11 cellular contexts compared by ENCODE assay signal in the genomic region with DNA sequence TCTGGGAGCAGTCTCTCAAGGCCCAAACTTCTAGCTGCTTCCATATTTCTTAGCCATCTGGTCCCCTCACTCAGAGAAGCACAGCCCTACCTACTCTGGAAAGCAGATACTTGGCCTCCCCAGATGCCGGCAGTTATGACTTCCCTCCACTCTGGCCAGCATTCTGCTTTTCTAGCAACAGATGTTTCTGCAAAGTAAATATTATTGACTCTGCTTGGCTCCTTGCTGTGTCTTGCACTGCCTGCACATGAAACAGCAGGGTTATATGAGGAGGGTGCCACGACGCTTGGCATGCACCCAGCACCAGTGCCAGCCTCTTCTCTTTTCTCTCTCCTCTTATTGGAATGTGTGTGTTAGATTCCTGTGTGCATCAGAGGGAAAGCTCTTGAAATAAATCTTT.
A peak's percentile ranks its signal among the peaks of the same experiment; 100 is the strongest.
DNase-seq lines count a peak whose midpoint lies in the region; ATAC-seq, FAIRE-seq and TF ChIP-seq lines count a peak whose summit lies in the region.
"Had no signal": no experiment of that assay in that cellular context is flagged by ENCODE, and none has a peak within 500 bp of the region (broad histone marks: within the 10 kb centered on the region; RNA-seq: fewer than 3 reads in every experiment).

No MANE protein-coding gene starts in this region.

- DNase-seq in HT1080 (ENCODE audit: low read depth) (peak; percentile 16), NCI-H345 treated with DMSO at 0.1 percent for 48 hours (lab: John Stamatoyannopoulos, UW; ENCODE audit: unreplicated experiment) (peak; percentile 44), endothelial cell of umbilical vein (ENCODE audit: low read depth, low spot score) (peak; percentile 55), renal cortical epithelial cell (ENCODE audit: low read depth) (peak; percentile 40), OCI-M2 (lab: John Stamatoyannopoulos, UW; ENCODE audit: unreplicated experiment) (no peak), gastrocnemius medialis (no peak)
- DNase-seq: natural killer cell, T1000 had no signal

- no peak for FAIRE-seq in endothelial cell of umbilical vein (lab: Jason Lieb, UNC)
- FAIRE-seq: D721Med, GM12891 had no signal

- BruUV-seq in endothelial cell of umbilical vein (replicated peaks; lab: Mats Ljungman, UMichigan), result no TSS peak

- H3K4me2 ChIP-seq in endothelial cell of umbilical vein (ENCODE audit: insufficient read depth, low read length), result no peak overlapping the region

- no peak overlapping the region for H3K9ac ChIP-seq in endothelial cell of umbilical vein (replicated peaks; ENCODE audit: extremely low read depth, insufficient read depth, low read length)

- H3K9me3 ChIP-seq in endothelial cell of umbilical vein (replicated peaks; ENCODE audit: control insufficient read depth, insufficient read depth, low read length), result no peaks in the 10 kb centered on the region
- H3K9me3 ChIP-seq in gastrocnemius medialis, result no peaks in the 10 kb centered on the region

- no peak for TF ChIP-seq CTCF in endothelial cell of umbilical vein (IDR thresholded peaks at IDR 0.05; ENCODE audit: extremely low read depth in 1 of 2, insufficient read depth in 1 of 2, low read depth in 1 of 2, low read length in 2 of 2)
- TF ChIP-seq CTCF in gastrocnemius medialis (IDR thresholded peaks at IDR 0.05 in 4 of 5, conservative IDR thresholded peaks at IDR 0.05 in 1 of 5), result no peak

- in situ Hi-C loops in gastrocnemius medialis (cut with MboI; ENCODE audit: low sequenced_read_pairs in 4 of 4), result loop anchor here (10.0 kb wide), 3 partner anchors 115 to 145 kb away; no protein-coding TSS in a partner anchor

- ATAC-seq in GM21717 (IDR thresholded peaks at IDR 0.05; ENCODE audit: unreplicated experiment), result no peak
- ATAC-seq in gastrocnemius medialis, result no peak
- ATAC-seq: natural killer cell had no signal

- CTCF ChIA-PET in endothelial cell of umbilical vein (lab: Charles Lee), result interaction anchor here (1.2 to 21.9 kb wide), 6 partner anchors 10 to 152 kb away, joined by 3 to 1173 read pairs (median 8); no protein-coding TSS in a partner anchor

- H3K4me1 ChIP-seq in endothelial cell of umbilical vein (ENCODE audit: control insufficient read depth, extremely low read depth, insufficient read depth, low read length), result peaks cover 31% of the 10 kb centered on the region
- H3K4me1 ChIP-seq in gastrocnemius medialis, result peaks cover 14 to 19% of the 10 kb centered on the region in 2 donors

- H3K36me3 ChIP-seq in endothelial cell of umbilical vein (ENCODE audit: control insufficient read depth in 2 of 2, extremely low read depth in 1 of 2, insufficient read depth in 2 of 2, low read length in 2 of 2), result no peaks in the 10 kb centered on the region
- H3K36me3 ChIP-seq in gastrocnemius medialis, result no peaks in the 10 kb centered on the region

- H3K4me3 ChIP-seq in endothelial cell of umbilical vein (replicated peaks in 1 of 3; ENCODE audit: insufficient read depth in 1 of 3, low read depth in 1 of 3, low read length in 3 of 3) (no peak overlapping the region), gastrocnemius medialis (no peak overlapping the region)

- H3K79me2 ChIP-seq in endothelial cell of umbilical vein (ENCODE audit: control insufficient read depth, insufficient read depth, low read length), result no peaks in the 10 kb centered on the region

- dilution Hi-C loops in endothelial cell of umbilical vein (cut with MboI; ENCODE audit: extremely low pct_ligation_motif_present, low sequenced_read_pairs), result no loop called here

- H3K9me1 ChIP-seq in endothelial cell of umbilical vein (replicated peaks; ENCODE audit: control insufficient read depth, extremely low read depth, insufficient read depth, low read length), result no peaks in the 10 kb centered on the region

- no peak overlapping the region for H3K27ac ChIP-seq in endothelial cell of umbilical vein (ENCODE audit: insufficient read depth, low read depth, low read length)
- no peak overlapping the region for H3K27ac ChIP-seq in gastrocnemius medialis

- H4K20me1 ChIP-seq in endothelial cell of umbilical vein (replicated peaks; ENCODE audit: control insufficient read depth, extremely low read depth, insufficient read depth, low read length), result no peaks in the 10 kb centered on the region

- H3K27me3 ChIP-seq in endothelial cell of umbilical vein (ENCODE audit: control insufficient read depth in 2 of 2, insufficient read depth in 2 of 2, low read length in 2 of 2) (no peaks in the 10 kb centered on the region), gastrocnemius medialis (no peaks in the 10 kb centered on the region)

- H2AFZ ChIP-seq in endothelial cell of umbilical vein (ENCODE audit: low read depth, low read length), result no peak overlapping the region

- intact Hi-C loops in endothelial cell of umbilical vein (cut with micrococcal nuclease) (no loop called here), gastrocnemius medialis (cut with DNase I; ENCODE audit: low total_unique reads) (no loop called here)

- POLR2A ChIA-PET in endothelial cell of umbilical vein (lab: Charles Lee), result no interaction called here

- TF ChIP-seq POLR2A in endothelial cell of umbilical vein (IDR thresholded peaks at IDR 0.05; ENCODE audit: low read depth, low read length) (no peak), gastrocnemius medialis (IDR thresholded peaks at IDR 0.05) (no peak)

TF ChIP-seq in endothelial cell of umbilical vein, 7 proteins besides CTCF, POLR2A, EP300 and RAD21:
- TF ChIP-seq POLR2AphosphoS5 (IDR thresholded peaks at IDR 0.05; ENCODE audit: insufficient read depth, low read depth, low read length) (no peak), MYC (IDR thresholded peaks at IDR 0.05; ENCODE audit: low read depth, low read length) (no peak), EZH2 (IDR thresholded peaks at IDR 0.05; ENCODE audit: borderline replicate concordance, low read depth, low read length, severe bottlenecking) (no peak), FOS (IDR thresholded peaks at IDR 0.05; ENCODE audit: borderline replicate concordance, insufficient read depth, low read length) (no peak), JUN (IDR thresholded peaks at IDR 0.05; ENCODE audit: borderline replicate concordance, insufficient read depth, insufficient read length, low read depth) (no peak), GATA2 (IDR thresholded peaks at IDR 0.05; ENCODE audit: insufficient read depth, insufficient read length, low read depth, low read length) (no peak)
- TF ChIP-seq, protein P1, sequence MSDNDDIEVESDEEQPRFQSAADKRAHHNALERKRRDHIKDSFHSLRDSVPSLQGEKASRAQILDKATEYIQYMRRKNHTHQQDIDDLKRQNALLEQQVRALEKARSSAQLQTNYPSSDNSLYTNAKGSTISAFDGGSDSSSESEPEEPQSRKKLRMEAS (IDR thresholded peaks at IDR 0.05; ENCODE audit: insufficient read depth, insufficient read length), result no peak
TF ChIP-seq in endothelial cell of umbilical vein: peak in this region for 0.

Comparison
In these comparisons a context has a peak if more than half of its experiments do, and no peak if none do; other contexts are left out.
1. DNase-seq: peak in HT1080 (single experiment), NCI-H345 treated with DMSO at 0.1 percent for 48 hours (single experiment), endothelial cell of umbilical vein (single experiment) and renal cortical epithelial cell (single experiment); none in OCI-M2 (single experiment) and gastrocnemius medialis (0 of 2).